11 cellular contexts compared by ENCODE assay signal in genomic region chr10:84234508-84234907, GRCh38. TPM values are rescaled to one million over a fixed set of nuclear protein-coding genes. Genes with fewer than 3 reads are reported as not detected.
"Had no signal": no experiment of that assay in that cellular context is flagged by ENCODE, and none has a peak within 500 bp of the region (broad histone marks: within the 10 kb centered on the region; RNA-seq: fewer than 3 reads in every experiment).

No MANE protein-coding gene starts in this region.

- H3K4me3 Mint-ChIP-seq: GM23338, H9, HFFc6 had no signal

- H3K27ac Mint-ChIP-seq: GM23338, HFFc6 had no signal

- ATAC-seq: GM23338, HCT116 had no signal

- H3K27ac ChIP-seq: GM23248 had no signal

- H3K9me3 Mint-ChIP-seq: GM23338, H9, HFFc6 had no signal

- H3K4me3 ChIP-seq: GM23248, GM23338, HAP-1 had no signal

- DNase-seq: GM23248, GOT3, H7, H9, HCEC 1CT, HFFc6 had no signal

RNA-seq across cellular contexts. Expression of gene LRIT1, which starts 6.8 kb away (rescaled TPM):
- total RNA-seq: GM23248, H1, H4, H7, H9, HFFc6 had no signal

RNA-seq across cellular contexts. Expression of gene LRIT2, which starts 9.2 kb away (rescaled TPM):
- total RNA-seq: GM23248, GM23338, H1, H4, H7, H9, HFFc6 had no signal

RNA-seq across cellular contexts. Expression of gene RGR, which starts 10.3 kb away (rescaled TPM):
- total RNA-seq: GM23248, GM23338, H1, H4, H7, H9, HFFc6 had no signal

RNA-seq across cellular contexts. Expression of gene CDHR1, which starts 40.2 kb away (rescaled TPM):
- total RNA-seq: GM23248, HFFc6 had no signal
